8 cellular contexts compared by ENCODE assay signal in genomic region chr4:109703664-109704351, GRCh38. TPM values are rescaled to one million over a fixed set of nuclear protein-coding genes. Genes with fewer than 3 reads are reported as not detected.
DNase-seq lines count a peak whose midpoint lies in the region; ATAC-seq and TF ChIP-seq lines count a peak whose summit lies in the region.

No MANE protein-coding gene starts in this region.

- no CpG with 5 or more reads among the region's 11 CpGs for WGBS in trophoblast cell (ENCODE audit: extremely low coverage, insufficient coverage, insufficient read length)

- peaks cover 10% of the 10 kb centered on the region for H3K79me1 ChIP-seq in trophoblast cell (ENCODE audit: low read length)

- H3K36me3 Mint-ChIP-seq in T-helper 1 cell treated with Interleukin-12 subunit alpha and Interleukin-12 subunit beta and Interleukin-4 antibody, amounts not matched to agents 30 μg/mL and 1 μg/mL, for 36 hours (ENCODE audit: low read depth) = peaks cover 18% of the 10 kb centered on the region
- peaks cover 5% of the 10 kb centered on the region for H3K36me3 Mint-ChIP-seq in T-cell

- peak overlapping the region; percentile 77 for H3K27ac Mint-ChIP-seq in T-helper 1 cell treated with Interleukin-12 subunit alpha and Interleukin-12 subunit beta and Interleukin-4 antibody, amounts not matched to agents 30 μg/mL and 1 μg/mL, for 36 hours
- H3K27ac Mint-ChIP-seq in T-cell = peak overlapping the region; percentile 87 to 88

- H3K27ac ChIP-seq in trophoblast cell (ENCODE audit: low read depth, low read length) = no peak overlapping the region

- POLR2A ChIA-PET in T-cell (lab: Charles Lee) = no interaction called here

- no peaks in the 10 kb centered on the region for H3K27me3 Mint-ChIP-seq in T-helper 1 cell treated with Interleukin-12 subunit alpha and Interleukin-12 subunit beta and Interleukin-4 antibody, amounts not matched to agents 30 μg/mL and 1 μg/mL, for 36 hours (ENCODE audit: low read depth)
- H3K27me3 Mint-ChIP-seq in T-cell = no peaks in the 10 kb centered on the region

- peaks cover 30% of the 10 kb centered on the region for H3K4me1 Mint-ChIP-seq in T-helper 1 cell treated with Interleukin-12 subunit alpha and Interleukin-12 subunit beta and Interleukin-4 antibody, amounts not matched to agents 30 μg/mL and 1 μg/mL, for 36 hours (ENCODE audit: low read depth)
- peaks cover 38 to 44% (median 38%) of the 10 kb centered on the region in 3 donors for H3K4me1 Mint-ChIP-seq in T-cell

- H4K12ac ChIP-seq in trophoblast cell (ENCODE audit: low read depth, low read length) = peak overlapping the region; percentile 82

- peak overlapping the region; percentile 92 for H3K4me3 Mint-ChIP-seq in T-helper 1 cell treated with Interleukin-12 subunit alpha and Interleukin-12 subunit beta and Interleukin-4 antibody, amounts not matched to agents 30 μg/mL and 1 μg/mL, for 36 hours
- peak overlapping the region; percentile 87 to 98 (median 91) for H3K4me3 Mint-ChIP-seq in T-cell

- ATAC-seq in T-cell (replicated peaks in 1 of 4) (no peak), HG02798 (IDR thresholded peaks at IDR 0.05; ENCODE audit: poor library complexity, unreplicated experiment) (no peak), HG03196 (IDR thresholded peaks at IDR 0.05; ENCODE audit: unreplicated experiment) (no peak)

- DNase-seq in T-helper 1 cell (no peak), T-cell (no peak), fibroblast of mammary gland (ENCODE audit: low read depth) (no peak), trophoblast cell (no peak), T1000 (lab: John Stamatoyannopoulos, UW) (no peak)

- H2BK5ac ChIP-seq in trophoblast cell (ENCODE audit: low read depth, low read length, poor library complexity) = no peak overlapping the region

- peak overlapping the region; percentile 24 for H2AFZ ChIP-seq in trophoblast cell (ENCODE audit: insufficient read depth, low read length, poor library complexity)

- H3K9ac ChIP-seq in trophoblast cell (ENCODE audit: low read length) = peak overlapping the region; percentile 12

- no peaks in the 10 kb centered on the region for H3K27me3 ChIP-seq in trophoblast cell (ENCODE audit: insufficient read depth, low read length)

- no peak overlapping the region for H2AK5ac ChIP-seq in trophoblast cell (ENCODE audit: low read length)

- peak overlapping the region; percentile 79 for H3K4me2 ChIP-seq in trophoblast cell (ENCODE audit: low read length)

- peak overlapping the region; percentile 74 for H3K14ac ChIP-seq in trophoblast cell (ENCODE audit: low read length)

- CTCF ChIA-PET in T-cell (lab: Charles Lee) = interaction anchor here (0.9 to 1.9 kb wide), 6 partner anchors 26 to 144 kb away, joined by 3 to 10 read pairs (median 4); partner anchors contain the start of genes MCUB (in 1 of the 2) and PLA2G12A (in 1 of the 2)

- H3K4ac ChIP-seq in trophoblast cell (ENCODE audit: low read depth, low read length) = no peak overlapping the region

- peaks cover 10% of the 10 kb centered on the region for H3K79me2 ChIP-seq in trophoblast cell (ENCODE audit: control insufficient read depth, insufficient read depth, low read length, poor library complexity)

- H3K36me3 ChIP-seq in trophoblast cell (ENCODE audit: control insufficient read depth in 1 of 2, insufficient read depth in 2 of 2, low read length in 2 of 2) = peaks cover 0 to 4% of the 10 kb centered on the region in 2 experiments

- peaks cover 5 to 10% of the 10 kb centered on the region in 2 experiments for H3K4me1 ChIP-seq in trophoblast cell (ENCODE audit: control insufficient read depth in 1 of 2, insufficient read depth in 2 of 2, low read length in 2 of 2)

- peak overlapping the region; percentile 34 for H2BK12ac ChIP-seq in trophoblast cell (ENCODE audit: low read length)

- no peaks in the 10 kb centered on the region for H3K9me3 ChIP-seq in trophoblast cell (ENCODE audit: insufficient read depth, low read depth, low read length)

- H3K9me3 Mint-ChIP-seq in T-helper 1 cell treated with Interleukin-12 subunit alpha and Interleukin-12 subunit beta and Interleukin-4 antibody, amounts not matched to agents 30 μg/mL and 1 μg/mL, for 36 hours = no peaks in the 10 kb centered on the region
- no peaks in the 10 kb centered on the region for H3K9me3 Mint-ChIP-seq in T-cell

- peak overlapping the region; percentile 78 for H4K8ac ChIP-seq in trophoblast cell (ENCODE audit: low read depth, low read length)

- H4K91ac ChIP-seq in trophoblast cell (ENCODE audit: low read depth, low read length) = no peak overlapping the region

- H3K4me3 ChIP-seq in fibroblast of mammary gland (ENCODE audit: control insufficient read depth, low read depth, low read length) (peak overlapping the region; percentile 78), trophoblast cell (ENCODE audit: low read depth, low read length) (peak overlapping the region; percentile 85)

- H2BK120ac ChIP-seq in trophoblast cell (ENCODE audit: insufficient read depth, low read length, poor library complexity) = peak overlapping the region; percentile 64

- TF ChIP-seq CTCF in fibroblast of mammary gland (conservative IDR thresholded peaks at IDR 0.05; ENCODE audit: control insufficient read depth, insufficient read depth, low read depth, low read length) = no peak

- no peak overlapping the region for H3K23ac ChIP-seq in trophoblast cell (ENCODE audit: low read length)

- no peak overlapping the region for H3K18ac ChIP-seq in trophoblast cell (ENCODE audit: low read length)

RNA-seq across cellular contexts. Expression of gene CASP6, which starts 0.6 kb away (rescaled TPM):
- 10 to 100 TPM; 16.8 to 23.2 (median 18.3) TPM for total RNA-seq in T-cell
- polyA plus RNA-seq in trophoblast cell (2013) = 26.5 and 27.4 TPM in 2 replicates

RNA-seq across cellular contexts. Expression of gene PLA2G12A, which starts 26.1 kb away (rescaled TPM):
- total RNA-seq in T-cell = 10 to 100 TPM; 11.4 to 20.6 (median 18.1) TPM
- polyA plus RNA-seq in trophoblast cell (2013) = 29.0 and 33.8 TPM in 2 replicates
